1 cellular context compared by ENCODE assay signal in the genomic region with DNA sequence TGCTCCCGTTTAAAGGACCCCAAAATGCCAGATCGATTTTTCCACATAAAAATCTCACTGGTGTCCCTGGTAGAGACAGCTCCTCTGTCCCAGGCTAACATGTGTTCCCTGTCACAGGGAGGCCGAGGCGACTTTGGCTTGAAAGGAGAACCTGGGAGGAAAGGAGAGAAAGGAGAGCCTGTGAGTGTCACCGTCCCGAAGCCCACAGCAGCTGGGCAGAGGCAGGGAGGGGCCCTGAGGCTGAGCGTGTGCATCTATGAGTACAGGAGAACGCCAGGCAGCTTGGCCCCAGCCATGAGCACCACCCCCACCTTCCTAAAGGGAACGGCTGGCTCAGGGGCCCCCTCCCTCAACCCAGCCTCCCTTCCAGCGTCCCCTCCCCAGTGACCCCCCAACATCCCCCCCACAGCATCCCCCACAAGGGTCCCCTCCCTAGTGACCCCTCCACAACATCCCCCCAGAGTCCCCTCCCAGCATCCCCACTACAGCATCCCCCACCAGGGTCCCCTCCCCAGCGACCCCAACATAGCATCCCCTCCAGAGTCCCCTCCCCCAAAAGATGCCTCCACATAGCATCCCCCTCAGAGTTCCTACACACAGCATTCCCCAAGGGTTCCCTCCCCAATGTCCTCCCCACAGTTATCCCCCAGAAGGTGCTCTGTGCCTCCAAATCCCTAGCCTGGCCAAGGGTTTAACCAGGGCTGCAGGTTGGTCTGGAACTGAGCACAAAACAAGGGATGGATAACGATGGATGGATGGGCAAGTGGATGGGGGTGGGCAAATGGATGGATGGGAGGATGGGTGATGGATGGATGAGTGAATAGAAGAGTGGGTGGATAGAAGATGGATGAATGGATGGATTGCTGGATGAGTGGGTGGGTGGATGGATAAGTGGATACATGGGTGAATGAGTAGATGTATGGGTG.
TF ChIP-seq lines count a peak whose summit lies in the region.

No MANE protein-coding gene starts in this region.

TF ChIP-seq in SK-N-SH, 30 proteins besides CTCF, POLR2A, EP300 and RAD21 (continued from another document):
- TF ChIP-seq, protein P1, sequence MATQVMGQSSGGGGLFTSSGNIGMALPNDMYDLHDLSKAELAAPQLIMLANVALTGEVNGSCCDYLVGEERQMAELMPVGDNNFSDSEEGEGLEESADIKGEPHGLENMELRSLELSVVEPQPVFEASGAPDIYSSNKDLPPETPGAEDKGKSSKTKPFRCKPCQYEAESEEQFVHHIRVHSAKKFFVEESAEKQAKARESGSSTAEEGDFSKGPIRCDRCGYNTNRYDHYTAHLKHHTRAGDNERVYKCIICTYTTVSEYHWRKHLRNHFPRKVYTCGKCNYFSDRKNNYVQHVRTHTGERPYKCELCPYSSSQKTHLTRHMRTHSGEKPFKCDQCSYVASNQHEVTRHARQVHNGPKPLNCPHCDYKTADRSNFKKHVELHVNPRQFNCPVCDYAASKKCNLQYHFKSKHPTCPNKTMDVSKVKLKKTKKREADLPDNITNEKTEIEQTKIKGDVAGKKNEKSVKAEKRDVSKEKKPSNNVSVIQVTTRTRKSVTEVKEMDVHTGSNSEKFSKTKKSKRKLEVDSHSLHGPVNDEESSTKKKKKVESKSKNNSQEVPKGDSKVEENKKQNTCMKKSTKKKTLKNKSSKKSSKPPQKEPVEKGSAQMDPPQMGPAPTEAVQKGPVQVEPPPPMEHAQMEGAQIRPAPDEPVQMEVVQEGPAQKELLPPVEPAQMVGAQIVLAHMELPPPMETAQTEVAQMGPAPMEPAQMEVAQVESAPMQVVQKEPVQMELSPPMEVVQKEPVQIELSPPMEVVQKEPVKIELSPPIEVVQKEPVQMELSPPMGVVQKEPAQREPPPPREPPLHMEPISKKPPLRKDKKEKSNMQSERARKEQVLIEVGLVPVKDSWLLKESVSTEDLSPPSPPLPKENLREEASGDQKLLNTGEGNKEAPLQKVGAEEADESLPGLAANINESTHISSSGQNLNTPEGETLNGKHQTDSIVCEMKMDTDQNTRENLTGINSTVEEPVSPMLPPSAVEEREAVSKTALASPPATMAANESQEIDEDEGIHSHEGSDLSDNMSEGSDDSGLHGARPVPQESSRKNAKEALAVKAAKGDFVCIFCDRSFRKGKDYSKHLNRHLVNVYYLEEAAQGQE (IDR thresholded peaks at IDR 0.05; ENCODE audit: low read depth, low read length), result no peak
